Comparison of ENCODE assay signal across 11 cellular contexts in genomic region chr1:232904566-232904965, GRCh38. TPM values are rescaled to one million over a fixed set of nuclear protein-coding genes. Genes with fewer than 3 reads are reported as not detected.
DNase-seq lines count a peak whose midpoint lies in the region; ATAC-seq and TF ChIP-seq lines count a peak whose summit lies in the region.
"Had no signal": no experiment of that assay in that cellular context is flagged by ENCODE, and none has a peak within 500 bp of the region (broad histone marks: within the 10 kb centered on the region; RNA-seq: fewer than 3 reads in every experiment).

No MANE protein-coding gene starts in this region.

- H3K4me3 ChIP-seq in left lung: no peak overlapping the region

- no peak overlapping the region for H3K27ac ChIP-seq in left lung
- no peak overlapping the region for H3K27ac ChIP-seq in caudate nucleus (ENCODE audit: low read depth, low read length)

- H3K9me3 Mint-ChIP-seq in activated naive CD8-positive, alpha-beta T cell treated with anti-CD3 and anti-CD28 coated beads, Interleukin-2, amount 50 U/mL, for 24 hours: no peaks in the 10 kb centered on the region
- H3K9me3 Mint-ChIP-seq: type B pancreatic cell had no signal

- DNase-seq in ELR (ENCODE audit: low read depth) (peak; percentile 56), left lung (no peak), left lobe of liver (ENCODE audit: low spot score) (no peak), caudate nucleus (lab: John Stamatoyannopoulos, UW) (no peak), HUDEP-2 (lab: John Stamatoyannopoulos, UW; ENCODE audit: unreplicated experiment in 76 of 76) (no peak)
- no peak for DNase-seq in activated naive CD8-positive, alpha-beta T cell treated with anti-CD3 and anti-CD28 coated beads, Interleukin-2, amount 50 U/mL, for 24 hours
- DNase-seq: activated CD8-positive, alpha-beta memory T cell treated with anti-CD3 and anti-CD28 coated beads, Interleukin-2, amount 50 U/mL, for 48 hours had no signal

- H3K27me3 ChIP-seq in left lung: no peaks in the 10 kb centered on the region

- peaks cover 0 to 4% of the 10 kb centered on the region in 2 donors for H3K4me1 ChIP-seq in left lung

- no peak overlapping the region for H3K27ac Mint-ChIP-seq in activated naive CD8-positive, alpha-beta T cell treated with anti-CD3 and anti-CD28 coated beads, Interleukin-2, amount 50 U/mL, for 24 hours
- H3K27ac Mint-ChIP-seq: mesothelial cell of epicardium, type B pancreatic cell had no signal

- intact Hi-C loops in left lung (cut with DNase I): no loop called here

- H3K27me3 Mint-ChIP-seq in activated naive CD8-positive, alpha-beta T cell treated with anti-CD3 and anti-CD28 coated beads, Interleukin-2, amount 50 U/mL, for 24 hours: no peaks in the 10 kb centered on the region

- H3K4me1 Mint-ChIP-seq in activated naive CD8-positive, alpha-beta T cell treated with anti-CD3 and anti-CD28 coated beads, Interleukin-2, amount 50 U/mL, for 24 hours: peaks cover 25% of the 10 kb centered on the region

- no peaks in the 10 kb centered on the region for H3K36me3 ChIP-seq in left lung

- no peak overlapping the region for H3K4me3 Mint-ChIP-seq in activated naive CD8-positive, alpha-beta T cell treated with anti-CD3 and anti-CD28 coated beads, Interleukin-2, amount 50 U/mL, for 24 hours
- H3K4me3 Mint-ChIP-seq: mesothelial cell of epicardium, type B pancreatic cell had no signal

- ATAC-seq in HG03442 (IDR thresholded peaks at IDR 0.05; ENCODE audit: unreplicated experiment) (peak; percentile 75), left lung (peak; percentile 68), GM21619 (IDR thresholded peaks at IDR 0.05; ENCODE audit: unreplicated experiment) (no peak), left lobe of liver (no peak)
- peak; percentile 88 for ATAC-seq in activated naive CD8-positive, alpha-beta T cell treated with anti-CD3 and anti-CD28 coated beads, Interleukin-2, amount 50 U/mL, for 24 hours

- H3K9me3 ChIP-seq in left lung: no peaks in the 10 kb centered on the region

- no peaks in the 10 kb centered on the region for H3K36me3 Mint-ChIP-seq in activated naive CD8-positive, alpha-beta T cell treated with anti-CD3 and anti-CD28 coated beads, Interleukin-2, amount 50 U/mL, for 24 hours (ENCODE audit: low read depth)
- H3K36me3 Mint-ChIP-seq: mesothelial cell of epicardium, type B pancreatic cell had no signal

- no peak for TF ChIP-seq CTCF in left lung (IDR thresholded peaks at IDR 0.05)

RNA-seq across cellular contexts. Expression of gene NTPCR, which starts 45.8 kb away (rescaled TPM):
- total RNA-seq in left lung (10 to 100 TPM; 35.1 to 36.3 TPM), left lobe of liver (18.5 TPM)

Comparison
In these comparisons a context has a peak if more than half of its experiments do, and no peak if none do; other contexts are left out.
1. ATAC-seq: peak in HG03442 (single experiment), activated naive CD8-positive, alpha-beta T cell treated with anti-CD3 and anti-CD28 coated beads, Interleukin-2, amount 50 U/mL, for 24 hours (single experiment) and left lung (single experiment); none in GM21619 (single experiment) and left lobe of liver (single experiment).